In genomic region chr10:69070951-69071350, GRCh38 we compare ENCODE assay signal across 29 cellular contexts.
"Had no signal": no experiment of that assay in that cellular context is flagged by ENCODE, and none has a peak within 500 bp of the region (broad histone marks: within the 10 kb centered on the region; RNA-seq: fewer than 3 reads in every experiment).

No MANE protein-coding gene starts in this region.

- H3K4me3 ChIP-seq: adrenal gland, breast epithelium, SJSA1 had no signal

- DNase-seq: activated CD4-positive, alpha-beta memory T cell treated with anti-CD3 and anti-CD28 coated beads for 36 hours; activated CD4-positive, alpha-beta T cell treated with anti-CD3 and anti-CD28 coated beads for 48 hours; activated CD4-positive, CD25-positive, alpha-beta regulatory T cell treated with anti-CD3 and anti-CD28 coated beads, Interleukin-2, amount 50 U/mL, for 72 hours; activated CD8-positive, alpha-beta memory T cell treated with anti-CD3 and anti-CD28 coated beads for 24 hours; activated gamma-delta T cell; activated naive CD4-positive, alpha-beta T cell treated with anti-CD3 and anti-CD28 coated beads for 36 hours; activated naive CD8-positive, alpha-beta T cell treated with anti-CD3 and anti-CD28 coated beads, Interleukin-2, amount 10 ng/mL, durations not matched to agents 7 days and 5 days; activated T-cell treated with anti-CD3 and anti-CD28 coated beads, Interleukin-2, amount 50 U/mL, for 4 hours; adrenal gland; anterior cingulate cortex; caudate nucleus; Karpas-422; MM.1S; NCI-H1105; NCI-H1436; NCI-H1694 treated with DMSO at 0.1 percent for 48 hours; NCI-H2029 treated with DMSO at 0.1 percent for 48 hours; NCI-H510A treated with DMSO at 0.1 percent for 48 hours; NCI-H69; NK-92 treated with Interleukin-12 subunit alpha and Interleukin-12 subunit beta, amount 100 ng/mL, for 24 hours; OCI-M1; SHP77; SW 1271 had no signal

- H3K27ac ChIP-seq: adrenal gland, breast epithelium, RWPE1, SJSA1 had no signal

- H3K4me1 ChIP-seq: adrenal gland, breast epithelium had no signal

- ATAC-seq: activated T-cell treated with anti-CD3 and anti-CD28 coated beads, Interleukin-2, amount 50 U/mL, for 4 hours; Panc1; SK-N-SH treated with all-trans-retinoic acid at 6 μM for 48 hours; WTC11 had no signal

- H3K9me3 ChIP-seq: adrenal gland, breast epithelium, SJSA1 had no signal

- H3K27me3 ChIP-seq: adrenal gland, breast epithelium, SJSA1 had no signal

- H3K36me3 ChIP-seq: adrenal gland, breast epithelium, SJSA1 had no signal
